Comparison of ENCODE assay signal across 17 cellular contexts in the genomic region with DNA sequence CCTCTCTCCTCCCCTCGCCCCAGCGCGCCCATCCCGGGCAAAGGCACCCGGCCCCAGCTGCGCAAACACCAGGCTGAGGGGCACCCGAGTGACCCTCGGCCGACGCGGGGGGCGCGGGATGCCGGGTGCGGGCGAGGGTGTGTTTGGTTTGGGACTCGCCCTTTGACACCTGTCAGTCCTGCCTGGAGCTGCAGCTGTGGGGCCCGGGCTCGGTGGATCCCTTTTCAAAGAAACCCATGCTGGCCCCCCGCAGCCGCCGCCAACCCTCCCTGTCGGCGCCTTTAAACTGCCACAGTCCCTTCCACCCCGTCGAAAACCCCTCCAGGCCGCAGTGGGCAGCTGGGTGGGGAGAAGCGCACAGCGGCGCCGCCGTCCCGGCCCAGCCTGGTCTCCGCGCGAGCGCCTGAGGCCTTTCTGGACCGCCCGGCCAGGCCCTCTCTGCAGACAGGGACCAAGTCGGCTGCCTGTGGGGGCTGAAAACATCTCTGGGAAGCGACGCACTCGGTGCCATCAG. TPM values are rescaled to one million over a fixed set of nuclear protein-coding genes. Genes with fewer than 3 reads are reported as not detected.
DNase-seq lines count a peak whose midpoint lies in the region; ATAC-seq, FAIRE-seq and TF ChIP-seq lines count a peak whose summit lies in the region.
"Had no signal": no experiment of that assay in that cellular context is flagged by ENCODE, and none has a peak within 500 bp of the region (broad histone marks: within the 10 kb centered on the region; RNA-seq: fewer than 3 reads in every experiment).

No MANE protein-coding gene starts in this region.

- H3K27ac ChIP-seq in right cardiac atrium (ENCODE audit: low read length) (no peak overlapping the region), kidney (ENCODE audit: low read depth in 2 of 2, low read length in 2 of 2) (no peak overlapping the region)
- no peak overlapping the region for H3K27ac ChIP-seq in CD8-positive, alpha-beta memory T cell (ENCODE audit: low read depth, low read length)

- no peak for TF ChIP-seq CTCF in kidney (IDR thresholded peaks at IDR 0.05; ENCODE audit: borderline replicate concordance, extremely low read depth, insufficient read depth)
- no peak for TF ChIP-seq CTCF in activated CD8-positive, alpha-beta T cell treated with anti-CD3 and anti-CD28 coated beads for 36 hours (IDR thresholded peaks at IDR 0.05)

- WGBS in right cardiac atrium = 89% methylated on average over 43 of the region's 43 CpGs

- DNase-seq in right cardiac atrium (peak in 2 of 3 donors; percentile 47 to 62), cardiac septum (ENCODE audit: low spot score) (no peak), T-helper 17 cell (no peak), kidney (peak; percentile 70), left ventricle myocardium superior (no peak)
- DNase-seq in CD8-positive, alpha-beta memory T cell = no peak
- no peak for DNase-seq in activated CD8-positive, alpha-beta T cell treated with anti-CD3 and anti-CD28 coated beads for 36 hours
- DNase-seq: C1 segment of cervical spinal cord, COR-L47, DMS79 treated with DMSO at 0.1 percent for 48 hours, GDM1, Karpas-422, NCI-H2029 treated with DMSO at 0.1 percent for 48 hours had no signal

- H3K36me3 Mint-ChIP-seq in T-helper 17 cell (ENCODE audit: low read depth) = peaks cover 3% of the 10 kb centered on the region
- H3K36me3 Mint-ChIP-seq in CD8-positive, alpha-beta memory T cell = no peaks in the 10 kb centered on the region
- H3K36me3 Mint-ChIP-seq in activated CD8-positive, alpha-beta T cell treated with anti-CD3 and anti-CD28 coated beads for 36 hours (ENCODE audit: low read depth) = no peaks in the 10 kb centered on the region

- intact Hi-C loops in right cardiac atrium (cut with DNase I) (no loop called here), cardiac septum (cut with DNase I) (no loop called here), kidney (cut with DNase I) (no loop called here), left ventricle myocardium superior (cut with micrococcal nuclease) (no loop called here)
- intact Hi-C loops in activated CD8-positive, alpha-beta T cell treated with anti-CD3 and anti-CD28 coated beads for 36 hours (cut with micrococcal nuclease) = no loop called here

- no peaks in the 10 kb centered on the region for H3K9me3 ChIP-seq in right cardiac atrium (ENCODE audit: control insufficient read depth, low read length)
- no peaks in the 10 kb centered on the region for H3K9me3 ChIP-seq in T-helper 17 cell (ENCODE audit: control insufficient read depth, low read length, poor library complexity, severe bottlenecking)
- no peaks in the 10 kb centered on the region for H3K9me3 ChIP-seq in kidney (ENCODE audit: control insufficient read depth in 1 of 2, low read length in 2 of 2)
- no peaks in the 10 kb centered on the region for H3K9me3 ChIP-seq in CD8-positive, alpha-beta memory T cell (ENCODE audit: low read length)

- CTCF ChIA-PET in CD8-positive, alpha-beta memory T cell (lab: Charles Lee) = no interaction called here
- CTCF ChIA-PET in activated CD8-positive, alpha-beta T cell treated with anti-CD3 and anti-CD28 coated beads for 36 hours (lab: Charles Lee) = no interaction called here

- H3K27me3 ChIP-seq in right cardiac atrium (ENCODE audit: control insufficient read depth, insufficient read depth) = no peaks in the 10 kb centered on the region
- H3K27me3 ChIP-seq in CD8-positive, alpha-beta memory T cell (ENCODE audit: insufficient read depth, low read length, poor library complexity, severe bottlenecking) = peaks cover 7% of the 10 kb centered on the region

- H3K27ac Mint-ChIP-seq in T-helper 17 cell = no peak overlapping the region
- no peak overlapping the region for H3K27ac Mint-ChIP-seq in CD8-positive, alpha-beta memory T cell
- H3K27ac Mint-ChIP-seq in activated CD8-positive, alpha-beta T cell treated with anti-CD3 and anti-CD28 coated beads for 36 hours = no peak overlapping the region

- H3K4me1 ChIP-seq in right cardiac atrium (ENCODE audit: control insufficient read depth, insufficient read depth, low read length) (peaks cover 3% of the 10 kb centered on the region), kidney (ENCODE audit: control insufficient read depth in 1 of 2, insufficient read depth in 1 of 2, low read depth in 1 of 2, low read length in 2 of 2) (peaks cover 0 to 4% of the 10 kb centered on the region in 2 donors)
- H3K4me1 ChIP-seq in CD8-positive, alpha-beta memory T cell (ENCODE audit: insufficient read depth, low read length) = no peaks in the 10 kb centered on the region

- H3K4me1 Mint-ChIP-seq in T-helper 17 cell = peaks cover 15% of the 10 kb centered on the region
- peaks cover 17 to 27% (median 17%) of the 10 kb centered on the region in 3 donors for H3K4me1 Mint-ChIP-seq in CD8-positive, alpha-beta memory T cell
- H3K4me1 Mint-ChIP-seq in activated CD8-positive, alpha-beta T cell treated with anti-CD3 and anti-CD28 coated beads for 36 hours (ENCODE audit: low read depth) = peaks cover 12% of the 10 kb centered on the region

- H3K4me3 ChIP-seq in right cardiac atrium (ENCODE audit: low read length) (no peak overlapping the region), kidney (ENCODE audit: low read length in 2 of 2) (no peak overlapping the region)
- H3K4me3 ChIP-seq in CD8-positive, alpha-beta memory T cell (ENCODE audit: low read length) = no peak overlapping the region

- no peaks in the 10 kb centered on the region for H3K36me3 ChIP-seq in kidney (ENCODE audit: control insufficient read depth in 1 of 2, insufficient read depth in 2 of 2, low read length in 2 of 2)
- no peaks in the 10 kb centered on the region for H3K36me3 ChIP-seq in CD8-positive, alpha-beta memory T cell (ENCODE audit: insufficient read depth, low read length)

- no peak for FAIRE-seq in kidney (lab: Jason Lieb, UNC)
- FAIRE-seq: H1 had no signal

- H3K9me3 Mint-ChIP-seq in CD8-positive, alpha-beta memory T cell = no peaks in the 10 kb centered on the region
- no peaks in the 10 kb centered on the region for H3K9me3 Mint-ChIP-seq in activated CD8-positive, alpha-beta T cell treated with anti-CD3 and anti-CD28 coated beads for 36 hours

- peaks cover 39% of the 10 kb centered on the region for H3K27me3 Mint-ChIP-seq in T-helper 17 cell
- peaks cover 22 to 41% of the 10 kb centered on the region in 2 donors for H3K27me3 Mint-ChIP-seq in CD8-positive, alpha-beta memory T cell
- H3K27me3 Mint-ChIP-seq in activated CD8-positive, alpha-beta T cell treated with anti-CD3 and anti-CD28 coated beads for 36 hours = peaks cover 33% of the 10 kb centered on the region

- peak overlapping the region; percentile 69 for H3K4me3 Mint-ChIP-seq in T-helper 17 cell
- peak overlapping the region in 1 of 7 donors; percentile 36 for H3K4me3 Mint-ChIP-seq in CD8-positive, alpha-beta memory T cell
- H3K4me3 Mint-ChIP-seq in activated CD8-positive, alpha-beta T cell treated with anti-CD3 and anti-CD28 coated beads for 36 hours = no peak overlapping the region

- no peak overlapping the region for H3K9ac ChIP-seq in kidney (ENCODE audit: low read length in 2 of 2)

- POLR2A ChIA-PET in CD8-positive, alpha-beta memory T cell (lab: Charles Lee) = no interaction called here
- POLR2A ChIA-PET in activated CD8-positive, alpha-beta T cell treated with anti-CD3 and anti-CD28 coated beads for 36 hours (lab: Charles Lee) = no interaction called here

- no peak for ATAC-seq in right cardiac atrium
- ATAC-seq in T-helper 17 cell = no peak
- ATAC-seq in GM21528 (IDR thresholded peaks at IDR 0.05; ENCODE audit: low FRiP score, unreplicated experiment) = no peak
- no peak for ATAC-seq in activated CD8-positive, alpha-beta T cell treated with anti-CD3 and anti-CD28 coated beads for 36 hours
- no peak for ATAC-seq in left ventricle myocardium superior

RNA-seq across cellular contexts. Expression of gene FOXQ1, which starts 5.5 kb away (rescaled TPM):
- total RNA-seq in right cardiac atrium (not detected), cardiac septum (not detected), T-helper 17 cell (not detected), kidney (33.6 TPM), left ventricle myocardium superior (not detected)
- polyA plus RNA-seq in right cardiac atrium (not detected), kidney (ENCODE audit: insufficient read depth, low read depth, low replicate concordance) (6.0 TPM)
- not detected for total RNA-seq in CD8-positive, alpha-beta memory T cell
- not detected for polyA plus RNA-seq in CD8-positive, alpha-beta memory T cell
- total RNA-seq in activated CD8-positive, alpha-beta T cell treated with anti-CD3 and anti-CD28 coated beads for 36 hours = not detected
- total RNA-seq: H1, OCI-LY7, SK-MEL-5 had no signal

Comparison
In these comparisons a context has a peak if more than half of its experiments do, and no peak if none do; other contexts are left out.
1. DNase-seq: peak in right cardiac atrium (2 of 3) and kidney (single experiment); none in cardiac septum (single experiment), T-helper 17 cell (0 of 3), CD8-positive, alpha-beta memory T cell (0 of 5), activated CD8-positive, alpha-beta T cell treated with anti-CD3 and anti-CD28 coated beads for 36 hours (single experiment) and left ventricle myocardium superior (single experiment).
2. RNA of gene FOXQ1, which starts 5.5 kb away (total RNA-seq): 33.6 TPM in kidney (single experiment); not detected in right cardiac atrium, not detected in cardiac septum (single experiment), not detected in T-helper 17 cell, not detected in CD8-positive, alpha-beta memory T cell, not detected in activated CD8-positive, alpha-beta T cell treated with anti-CD3 and anti-CD28 coated beads for 36 hours and not detected in left ventricle myocardium superior (single experiment); every median in the first group is over 10 times any median in the second.